Comparison of ENCODE assay signal across 30 cellular contexts in genomic region chr9:105306533-105307140, GRCh38.
A peak's percentile ranks its signal among the peaks of the same experiment; 100 is the strongest.
DNase-seq lines count a peak whose midpoint lies in the region; ATAC-seq lines count a peak whose summit lies in the region.
"Had no signal": no experiment of that assay in that cellular context is flagged by ENCODE, and none has a peak within 500 bp of the region (broad histone marks: within the 10 kb centered on the region; RNA-seq: fewer than 3 reads in every experiment).

No MANE protein-coding gene starts in this region.

- CTCF ChIA-PET in activated naive CD4-positive, alpha-beta T cell treated with anti-CD3 and anti-CD28 coated beads, Interleukin-2, amount 10 ng/mL, durations not matched to agents 7 days and 5 days (lab: Charles Lee), result no interaction called here

- no peak overlapping the region for H3K4me3 ChIP-seq in BLaER1
- H3K4me3 ChIP-seq: body of pancreas, testis, uterus had no signal

- H3K4me3 Mint-ChIP-seq in activated naive CD4-positive, alpha-beta T cell treated with anti-CD3 and anti-CD28 coated beads, Interleukin-2, amount 10 ng/mL, durations not matched to agents 7 days and 5 days, result no peak overlapping the region
- H3K4me3 Mint-ChIP-seq: activated T-cell treated with anti-CD3 and anti-CD28 coated beads, Interleukin-2, amount 50 U/mL, for 4 hours; CD4-positive, alpha-beta T cell; effector memory CD8-positive, alpha-beta T cell; mesothelial cell of epicardium; naive thymus-derived CD8-positive, alpha-beta T cell had no signal

- no peak overlapping the region for H3K27ac Mint-ChIP-seq in activated naive CD4-positive, alpha-beta T cell treated with anti-CD3 and anti-CD28 coated beads, Interleukin-2, amount 10 ng/mL, durations not matched to agents 7 days and 5 days
- H3K27ac Mint-ChIP-seq: CD4-positive, alpha-beta T cell; effector memory CD8-positive, alpha-beta T cell had no signal

- peaks cover 43% of the 10 kb centered on the region for H3K4me1 ChIP-seq in BLaER1
- H3K4me1 ChIP-seq: testis, uterus had no signal

- no peak overlapping the region for H3K27ac ChIP-seq in BLaER1
- H3K27ac ChIP-seq in caudate nucleus (ENCODE audit: low read depth, low read length), result peak overlapping the region; percentile 90
- H3K27ac ChIP-seq: body of pancreas, HL-60, testis, uterus, WERI-Rb-1 had no signal

- H3K27me3 Mint-ChIP-seq in activated naive CD4-positive, alpha-beta T cell treated with anti-CD3 and anti-CD28 coated beads, Interleukin-2, amount 10 ng/mL, durations not matched to agents 7 days and 5 days, result no peaks in the 10 kb centered on the region
- H3K27me3 Mint-ChIP-seq: CD4-positive, alpha-beta T cell; effector memory CD8-positive, alpha-beta T cell; naive thymus-derived CD8-positive, alpha-beta T cell had no signal

- no peak overlapping the region for H3K9ac ChIP-seq in BLaER1

- H3K36me3 ChIP-seq in BLaER1, result peaks cover 15% of the 10 kb centered on the region; the same call in 1 of the 2 replicates
- H3K36me3 ChIP-seq: uterus had no signal

- no peaks in the 10 kb centered on the region for H3K9me3 ChIP-seq in BLaER1
- H3K9me3 ChIP-seq: body of pancreas, testis, uterus had no signal

- H3K9me3 Mint-ChIP-seq in activated naive CD4-positive, alpha-beta T cell treated with anti-CD3 and anti-CD28 coated beads, Interleukin-2, amount 10 ng/mL, durations not matched to agents 7 days and 5 days, result no peaks in the 10 kb centered on the region
- H3K9me3 Mint-ChIP-seq: activated T-cell treated with anti-CD3 and anti-CD28 coated beads, Interleukin-2, amount 50 U/mL, for 4 hours; CD4-positive, alpha-beta T cell; effector memory CD8-positive, alpha-beta T cell; mesothelial cell of epicardium; naive thymus-derived CD8-positive, alpha-beta T cell had no signal

- H3K36me3 Mint-ChIP-seq in activated naive CD4-positive, alpha-beta T cell treated with anti-CD3 and anti-CD28 coated beads, Interleukin-2, amount 10 ng/mL, durations not matched to agents 7 days and 5 days, result no peaks in the 10 kb centered on the region

- DNase-seq in caudate nucleus (lab: John Stamatoyannopoulos, UW) (no peak), NCI-H1092 treated with DMSO at 0.1 percent for 48 hours (lab: John Stamatoyannopoulos, UW) (no peak), NCI-H1436 treated with DMSO at 0.1 percent for 48 hours (lab: John Stamatoyannopoulos, UW) (no peak), UCSD-AML1 (lab: John Stamatoyannopoulos, UW; ENCODE audit: unreplicated experiment) (no peak)
- no peak for DNase-seq in activated naive CD4-positive, alpha-beta T cell treated with anti-CD3 and anti-CD28 coated beads, Interleukin-2, amount 10 ng/mL, durations not matched to agents 7 days and 5 days
- DNase-seq: 8988T; activated CD4-positive, alpha-beta T cell treated with anti-CD3 and anti-CD28 coated beads for 48 hours; activated gamma-delta T cell treated with Interleukin-2 at 50 U/mL for 16 hours; activated T-cell treated with anti-CD3 and anti-CD28 coated beads, Interleukin-2, amount 50 U/mL, for 4 hours; body of pancreas; CD4-positive, alpha-beta T cell; effector memory CD8-positive, alpha-beta T cell; erythroblast; Kasumi-1; naive thymus-derived CD8-positive, alpha-beta T cell; NCI-H187; SHP77; stimulated activated CD4-positive, alpha-beta T cell treated with anti-CD3 and anti-CD28 coated beads, Interleukin-4, amount 100 ng/mL, for 4 hours; stimulated activated naive CD4-positive, alpha-beta T cell; SW 1271; T-helper 9 cell; testis; uterus; WERI-Rb-1 had no signal

- H3K27me3 ChIP-seq in BLaER1, result no peaks in the 10 kb centered on the region
- H3K27me3 ChIP-seq: body of pancreas, testis, uterus had no signal

- H3K4me1 Mint-ChIP-seq in activated naive CD4-positive, alpha-beta T cell treated with anti-CD3 and anti-CD28 coated beads, Interleukin-2, amount 10 ng/mL, durations not matched to agents 7 days and 5 days, result peaks cover 5% of the 10 kb centered on the region

- peak overlapping the region; percentile 49 for H3K4me2 ChIP-seq in BLaER1

- ATAC-seq in GM21381 (IDR thresholded peaks at IDR 0.05; ENCODE audit: unreplicated experiment), result peak; percentile 41
- ATAC-seq in HG02884 (IDR thresholded peaks at IDR 0.05; ENCODE audit: unreplicated experiment), result peak; percentile 35
- ATAC-seq: activated T-cell treated with anti-CD3 and anti-CD28 coated beads, Interleukin-2, amount 50 U/mL, for 4 hours; body of pancreas; effector memory CD8-positive, alpha-beta T cell; naive thymus-derived CD8-positive, alpha-beta T cell; Panc1 had no signal

- no peaks in the 10 kb centered on the region for H4K20me1 ChIP-seq in BLaER1
